16 cellular contexts compared by ENCODE assay signal in genomic region chr15:69781411-69782125, GRCh38.
A peak's percentile ranks its signal among the peaks of the same experiment; 100 is the strongest.
DNase-seq lines count a peak whose midpoint lies in the region; ATAC-seq lines count a peak whose summit lies in the region.
"Had no signal": no experiment of that assay in that cellular context is flagged by ENCODE, and none has a peak within 500 bp of the region (broad histone marks: within the 10 kb centered on the region; RNA-seq: fewer than 3 reads in every experiment).

No MANE protein-coding gene starts in this region.

- peak overlapping the region; percentile 11 for H2BK120ac ChIP-seq in neuronal stem cell (ENCODE audit: low read depth, low read length)

- no peak overlapping the region for H2BK12ac ChIP-seq in neuronal stem cell (ENCODE audit: low read length)

- H2BK5ac ChIP-seq in neuronal stem cell (ENCODE audit: low read length) = no peak overlapping the region

- no peak overlapping the region for H2BK15ac ChIP-seq in neuronal stem cell (ENCODE audit: low read length)

- H3K4me3 ChIP-seq in neuronal stem cell (ENCODE audit: low read length in 2 of 2) = no peak overlapping the region

- no peaks in the 10 kb centered on the region for H3K79me1 ChIP-seq in neuronal stem cell (ENCODE audit: low read depth, low read length)

- H3K4ac ChIP-seq in neuronal stem cell (ENCODE audit: low read length) = no peak overlapping the region

- peak overlapping the region; percentile 19 to 63 for H3K4me3 Mint-ChIP-seq in stimulated activated naive CD8-positive, alpha-beta T cell treated with anti-CD3 and anti-CD28 coated beads, Interleukin-15, amount 100 ng/mL, for 72 hours
- peak overlapping the region; percentile 19 for H3K4me3 Mint-ChIP-seq in T-helper 17 cell
- H3K4me3 Mint-ChIP-seq: H9 had no signal

- H3K4me1 ChIP-seq in neuronal stem cell (ENCODE audit: control insufficient read depth in 2 of 2, insufficient read depth in 1 of 2, low read depth in 1 of 2, low read length in 2 of 2) = peaks cover 0 to 2% of the 10 kb centered on the region in 2 donors
- H3K4me1 ChIP-seq: Caco-2 had no signal

- no peak for ATAC-seq in stimulated activated naive CD8-positive, alpha-beta T cell treated with anti-CD3 and anti-CD28 coated beads, Interleukin-15, amount 100 ng/mL, for 72 hours
- no peak for ATAC-seq in stimulated activated naive CD8-positive, alpha-beta T cell treated with anti-CD3 and anti-CD28 coated beads, Interleukin-15, Interleukin-2, amounts not matched to agents 100 U/mL and 50 U/mL, for 24 hours
- ATAC-seq in T-helper 17 cell (no peak), GM21528 (IDR thresholded peaks at IDR 0.05; ENCODE audit: low FRiP score, unreplicated experiment) (no peak), GM18870 (IDR thresholded peaks at IDR 0.05; ENCODE audit: unreplicated experiment) (no peak)
- ATAC-seq: PC-3 had no signal

- H3K27me3 ChIP-seq in neuronal stem cell (ENCODE audit: control insufficient read depth in 3 of 3, insufficient read depth in 3 of 3, low read depth in 1 of 3, low read length in 3 of 3) = no peaks in the 10 kb centered on the region

- no peak for DNase-seq in stimulated activated naive CD8-positive, alpha-beta T cell treated with anti-CD3 and anti-CD28 coated beads, Interleukin-15, amount 100 ng/mL, for 72 hours
- no peak for DNase-seq in stimulated activated naive CD8-positive, alpha-beta T cell treated with anti-CD3 and anti-CD28 coated beads, Interleukin-15, Interleukin-2, amounts not matched to agents 100 U/mL and 50 U/mL, for 24 hours
- no peak for DNase-seq in T-helper 17 cell
- DNase-seq in neuronal stem cell (ENCODE audit: low spot score) = no peak
- DNase-seq in NCI-H226 = no peak
- DNase-seq: ACHN, Caco-2, H9, KG1, NCI-H1694 treated with DMSO at 0.1 percent for 48 hours, NCI-H510A treated with DMSO at 0.1 percent for 48 hours, NCI-H774, PC-3 had no signal

- no peaks in the 10 kb centered on the region for H3K9me3 ChIP-seq in T-helper 17 cell (ENCODE audit: control insufficient read depth, low read length, poor library complexity, severe bottlenecking)
- peaks cover 0 to 2% of the 10 kb centered on the region in 2 donors for H3K9me3 ChIP-seq in neuronal stem cell (replicated peaks in 1 of 2; ENCODE audit: control insufficient read depth in 2 of 2, insufficient read depth in 1 of 2, low read depth in 1 of 2, low read length in 2 of 2)
- H3K9me3 ChIP-seq: Caco-2 had no signal

- peaks cover 45% of the 10 kb centered on the region for H3K27me3 Mint-ChIP-seq in stimulated activated naive CD8-positive, alpha-beta T cell treated with anti-CD3 and anti-CD28 coated beads, Interleukin-15, amount 100 ng/mL, for 72 hours
- peaks cover 31% of the 10 kb centered on the region for H3K27me3 Mint-ChIP-seq in T-helper 17 cell

- H3K23ac ChIP-seq in neuronal stem cell (ENCODE audit: low read depth, low read length, poor library complexity) = no peak overlapping the region

- H3K27ac ChIP-seq in neuronal stem cell (replicated peaks; ENCODE audit: low read length) = no peak overlapping the region
- H3K27ac ChIP-seq: RWPE1 had no signal

- H4K91ac ChIP-seq in neuronal stem cell (ENCODE audit: low read depth, low read length, poor library complexity) = no peak overlapping the region

- H3K4me2 ChIP-seq in neuronal stem cell (ENCODE audit: insufficient read depth, low read length, poor library complexity, severe bottlenecking) = no peak overlapping the region

- no peak overlapping the region for H2AFZ ChIP-seq in neuronal stem cell (ENCODE audit: low read length)

- H3K18ac ChIP-seq in neuronal stem cell (ENCODE audit: low read length) = no peak overlapping the region

- peaks cover 41% of the 10 kb centered on the region for H3K4me1 Mint-ChIP-seq in stimulated activated naive CD8-positive, alpha-beta T cell treated with anti-CD3 and anti-CD28 coated beads, Interleukin-15, amount 100 ng/mL, for 72 hours
- peaks cover 23% of the 10 kb centered on the region for H3K4me1 Mint-ChIP-seq in T-helper 17 cell

- H3K36me3 Mint-ChIP-seq in T-helper 17 cell (ENCODE audit: low read depth) = peaks cover 2% of the 10 kb centered on the region

- WGBS in neuronal stem cell (ENCODE audit: extremely low coverage in 2 of 2, insufficient read length in 2 of 2, insufficient replicate concordance in 1 of 2), 2 donors = no CpG with 5 or more reads among the region's 6 CpGs

- H3K36me3 ChIP-seq in neuronal stem cell (replicated peaks in 1 of 2; ENCODE audit: control insufficient read depth in 2 of 2, insufficient read depth in 2 of 2, low read length in 2 of 2) = no peaks in the 10 kb centered on the region

- no peak overlapping the region for H3K9ac ChIP-seq in neuronal stem cell (ENCODE audit: low read depth, low read length, poor library complexity)

- H3K27ac Mint-ChIP-seq in stimulated activated naive CD8-positive, alpha-beta T cell treated with anti-CD3 and anti-CD28 coated beads, Interleukin-15, amount 100 ng/mL, for 72 hours = peak overlapping the region in 1 of 2 donors; percentile 11
- H3K27ac Mint-ChIP-seq in T-helper 17 cell = no peak overlapping the region
- H3K27ac Mint-ChIP-seq: H9 had no signal

- H3K14ac ChIP-seq in neuronal stem cell (ENCODE audit: low read length) = no peak overlapping the region

- H2AK5ac ChIP-seq in neuronal stem cell (ENCODE audit: low read depth, low read length) = no peak overlapping the region

- peaks cover 4 to 9% of the 10 kb centered on the region in 2 donors for H3K9me3 Mint-ChIP-seq in stimulated activated naive CD8-positive, alpha-beta T cell treated with anti-CD3 and anti-CD28 coated beads, Interleukin-15, amount 100 ng/mL, for 72 hours

- no peak overlapping the region for H4K8ac ChIP-seq in neuronal stem cell (ENCODE audit: low read depth, low read length)
